8 cellular contexts compared by ENCODE assay signal in genomic region chr1:217897121-217897520, GRCh38.
"Had no signal": no experiment of that assay in that cellular context is flagged by ENCODE, and none has a peak within 500 bp of the region (broad histone marks: within the 10 kb centered on the region; RNA-seq: fewer than 3 reads in every experiment).

No MANE protein-coding gene starts in this region.

- H3K9me3 Mint-ChIP-seq: H9 had no signal

- DNase-seq: H9, HCEC 1CT, IMR-90 had no signal

- H3K27ac Mint-ChIP-seq: H9 had no signal

- H3K4me3 Mint-ChIP-seq: H9 had no signal

- ATAC-seq: K562 had no signal

- H3K27ac ChIP-seq: GM23248 had no signal

- H3K4me3 ChIP-seq: GM23248, K562 had no signal

- FAIRE-seq: H1, H54, HTR-8/SVneo, K562 had no signal
